ENCODE assay signal across 10 cellular contexts in genomic region chr2:21422050-21422449, GRCh38.
DNase-seq lines count a peak whose midpoint lies in the region; ATAC-seq, FAIRE-seq and TF ChIP-seq lines count a peak whose summit lies in the region.
"Had no signal": no experiment of that assay in that cellular context is flagged by ENCODE, and none has a peak within 500 bp of the region (broad histone marks: within the 10 kb centered on the region; RNA-seq: fewer than 3 reads in every experiment).

No MANE protein-coding gene starts in this region.

- H3K27ac ChIP-seq in H1 (ENCODE audit: low read depth, low read length) (no peak overlapping the region), ascending aorta (no peak overlapping the region)
- H3K27ac ChIP-seq: BLaER1 treated with 17β-estradiol and CSF1 and Interleukin-3, amounts not matched to agents 10 nM and 100 nM had no signal

- TF ChIP-seq RAD21 in H1 (IDR thresholded peaks at IDR 0.05 in 1 of 2, conservative IDR thresholded peaks at IDR 0.05 in 1 of 2; ENCODE audit: low read depth in 2 of 2, low read length in 2 of 2), result peak; percentile 87 to 93

- H3K79me1 ChIP-seq in H1 (ENCODE audit: low read depth, low read length), result no peaks in the 10 kb centered on the region

- H4K20me1 ChIP-seq in H1 (replicated peaks in 1 of 2; ENCODE audit: control insufficient read depth in 1 of 2, insufficient read depth in 2 of 2, low read length in 2 of 2), result no peaks in the 10 kb centered on the region
- H4K20me1 ChIP-seq: BLaER1 treated with 17β-estradiol and CSF1 and Interleukin-3, amounts not matched to agents 10 nM and 100 nM had no signal

- H3K9me3 ChIP-seq in H1 (ENCODE audit: insufficient read depth in 2 of 2, low read depth in 1 of 2, low read length in 1 of 2) (no peaks in the 10 kb centered on the region), ascending aorta (no peaks in the 10 kb centered on the region)

- intact Hi-C loops in ascending aorta (cut with DNase I), result no loop called here

- FAIRE-seq in H1 (lab: Jason Lieb, UNC), result peak; percentile 58

- H3K14ac ChIP-seq in H1 (ENCODE audit: insufficient read length), result no peak overlapping the region

- H3K4me1 ChIP-seq in H1 (replicated peaks in 1 of 4; ENCODE audit: control insufficient read depth in 3 of 4, insufficient read depth in 4 of 4, low read length in 3 of 4), result peaks cover 0 to 2% (median 0%) of the 10 kb centered on the region in 4 experiments; a peak in 1 of 7 replicates
- no peaks in the 10 kb centered on the region for H3K4me1 ChIP-seq in ascending aorta

- H3K4me2 ChIP-seq in H1 (ENCODE audit: insufficient read depth in 1 of 2, low read depth in 2 of 2, low read length in 2 of 2), result no peak overlapping the region
- H3K4me2 ChIP-seq: BLaER1 treated with 17β-estradiol and CSF1 and Interleukin-3, amounts not matched to agents 10 nM and 100 nM had no signal

- H4K91ac ChIP-seq in H1 (replicated peaks; ENCODE audit: insufficient read length, low read length), result no peak overlapping the region

- peaks cover 3% of the 10 kb centered on the region; the same call in 1 of the 2 replicates for H3K23me2 ChIP-seq in H1 (ENCODE audit: low read depth, low read length)

- DNase-seq in NOMO-1 treated with DMSO at 0.1 percent for 48 hours (lab: John Stamatoyannopoulos, UW; ENCODE audit: unreplicated experiment) (peak; percentile 17), NOMO-1 (lab: John Stamatoyannopoulos, UW; ENCODE audit: unreplicated experiment in 2 of 2) (no peak), NCI-H2171 treated with DMSO at 0.1 percent for 48 hours (lab: John Stamatoyannopoulos, UW) (peak; percentile 41), H1 (ENCODE audit: low read depth in 1 of 2, low spot score in 2 of 2) (peak; percentile 44 to 94), ascending aorta (ENCODE audit: low spot score in 2 of 2) (no peak), glomerular visceral epithelial cell (ENCODE audit: extremely low spot score) (no peak)

- H3K36me3 ChIP-seq in H1 (ENCODE audit: control insufficient read depth in 2 of 4, insufficient read depth in 4 of 4, low read length in 3 of 4), result no peaks in the 10 kb centered on the region
- no peaks in the 10 kb centered on the region for H3K36me3 ChIP-seq in ascending aorta
- H3K36me3 ChIP-seq: BLaER1 treated with 17β-estradiol and CSF1 and Interleukin-3, amounts not matched to agents 10 nM and 100 nM had no signal

- H2BK12ac ChIP-seq in H1 (ENCODE audit: low read depth, low read length), result no peak overlapping the region

- no peak overlapping the region for H3K56ac ChIP-seq in H1 (replicated peaks; ENCODE audit: insufficient read length, low read depth, low read length)

- H2BK15ac ChIP-seq in H1 (ENCODE audit: low read length), result no peak overlapping the region

- no peak overlapping the region for H3K23ac ChIP-seq in H1 (ENCODE audit: insufficient read length)

- no peaks in the 10 kb centered on the region for H3K79me2 ChIP-seq in H1 (ENCODE audit: control insufficient read depth in 1 of 2, insufficient read depth in 2 of 2, low read length in 2 of 2)

- no peak for TF ChIP-seq POLR2A in H1 (IDR thresholded peaks at IDR 0.05; ENCODE audit: control extremely low read depth in 1 of 2, low read depth in 2 of 2, low read length in 2 of 2)

- H2BK20ac ChIP-seq in H1 (ENCODE audit: low read length), result no peak overlapping the region

- POLR2A ChIA-PET in H1 (lab: Charles Lee; ENCODE audit: partially characterized antibody), result no interaction called here

- TF ChIP-seq EP300 in H1 (IDR thresholded peaks at IDR 0.05; ENCODE audit: borderline replicate concordance in 1 of 2, low read depth in 2 of 2, low read length in 2 of 2), result no peak

- H3K27me3 ChIP-seq in H1 (replicated peaks in 1 of 4; ENCODE audit: control insufficient read depth in 3 of 4, extremely low read depth in 1 of 4, insufficient read depth in 3 of 4, low read length in 3 of 4) (no peaks in the 10 kb centered on the region), ascending aorta (no peaks in the 10 kb centered on the region)
- H3K27me3 ChIP-seq: BLaER1 treated with 17β-estradiol and CSF1 and Interleukin-3, amounts not matched to agents 10 nM and 100 nM had no signal

- no peak overlapping the region for H3K9ac ChIP-seq in H1 (replicated peaks in 1 of 4; ENCODE audit: extremely low read depth in 1 of 4, low read depth in 3 of 4, low read length in 3 of 4)
- H3K9ac ChIP-seq: BLaER1 treated with 17β-estradiol and CSF1 and Interleukin-3, amounts not matched to agents 10 nM and 100 nM had no signal

- no peak overlapping the region for H2BK5ac ChIP-seq in H1 (ENCODE audit: low read depth, low read length)

- no peak overlapping the region for H2AFZ ChIP-seq in H1 (ENCODE audit: low read length)

- H3K4me3 ChIP-seq in H1 (ENCODE audit: extremely low read depth in 1 of 4, insufficient read depth in 2 of 4, low read depth in 3 of 4, low read length in 4 of 4), result no peak overlapping the region
- no peak overlapping the region for H3K4me3 ChIP-seq in ascending aorta
- H3K4me3 ChIP-seq: BLaER1 treated with 17β-estradiol and CSF1 and Interleukin-3, amounts not matched to agents 10 nM and 100 nM had no signal

- H2AK5ac ChIP-seq in H1 (ENCODE audit: low read depth, low read length), result no peak overlapping the region

- peak; percentile 86 to 91 (median 91) for TF ChIP-seq CTCF in H1 (IDR thresholded peaks at IDR 0.05; ENCODE audit: control extremely low read depth in 1 of 3, insufficient read depth in 1 of 3, low read depth in 1 of 3, low read length in 3 of 3)
- TF ChIP-seq CTCF in ascending aorta (IDR thresholded peaks at IDR 0.05), result peak in 1 of 3 experiments; percentile 16

- H4K8ac ChIP-seq in H1 (ENCODE audit: extremely low read depth, insufficient read depth, low read length), result no peak overlapping the region

- no peak overlapping the region for H3K18ac ChIP-seq in H1 (ENCODE audit: extremely low read depth, low read length)

- no peak overlapping the region for H4K5ac ChIP-seq in H1 (ENCODE audit: insufficient read length, low read depth, low read length)

- no peak overlapping the region for H3K4ac ChIP-seq in H1 (replicated peaks; ENCODE audit: insufficient read length, low read depth, low read length)

- ATAC-seq in GM21619 (IDR thresholded peaks at IDR 0.05; ENCODE audit: unreplicated experiment) (peak; percentile 66), GM21529 (IDR thresholded peaks at IDR 0.05; ENCODE audit: unreplicated experiment) (no peak)
- ATAC-seq: stimulated activated naive CD8-positive, alpha-beta T cell treated with anti-CD3 and anti-CD28 coated beads, Interleukin-15, amount 100 ng/mL, for 72 hours had no signal

- no peak overlapping the region for H2BK120ac ChIP-seq in H1 (replicated peaks; ENCODE audit: low read depth, low read length)

- WGBS in H1 (ENCODE audit: extremely low coverage in 1 of 2, insufficient coverage in 1 of 2, insufficient read length in 1 of 2, insufficient replicate concordance in 2 of 2, low coverage in 1 of 2, low lambda C conversion rate in 2 of 2, missing lambda C conversion rate in 1 of 2), 2 experiments, result 50% methylated on average over 2 of the region's 2 CpGs; no CpG with 5 or more reads in 1 of the 2 experiments

- CTCF ChIA-PET in H1 (lab: Charles Lee; ENCODE audit: partially characterized antibody), result interaction anchor here (0.5 to 3.0 kb wide), 37 partner anchors 10 to 1532 kb away, joined by 3 to 16 read pairs (median 4); no protein-coding TSS in a partner anchor

TF ChIP-seq in H1, 55 proteins besides CTCF, POLR2A, EP300 and RAD21:
- TF ChIP-seq MAX (IDR thresholded peaks at IDR 0.05), result no peak
- no peak for TF ChIP-seq RFX5 (IDR thresholded peaks at IDR 0.05; ENCODE audit: borderline replicate concordance, low read depth, low read length)
- no peak for TF ChIP-seq SIN3A (conservative IDR thresholded peaks at IDR 0.05 in 1 of 2, IDR thresholded peaks at IDR 0.05 in 1 of 2; ENCODE audit: low read depth in 1 of 2, low read length in 2 of 2)
- peak; percentile 67 for TF ChIP-seq SRF (IDR thresholded peaks at IDR 0.05; ENCODE audit: low read depth, low read length)
- no peak for TF ChIP-seq KDM1A (IDR thresholded peaks at IDR 0.05; ENCODE audit: borderline replicate concordance, low read length)
- TF ChIP-seq HDAC2 (IDR thresholded peaks at IDR 0.05; ENCODE audit: borderline replicate concordance in 1 of 2, low read depth in 2 of 2, low read length in 2 of 2), result no peak
- TF ChIP-seq YY1 (IDR thresholded peaks at IDR 0.05; ENCODE audit: low read depth, low read length), result peak; percentile 52; the same call in 1 of the 2 replicates
- TF ChIP-seq KDM5A (IDR thresholded peaks at IDR 0.05; ENCODE audit: low read length), result no peak

Comparison
In these comparisons a context has a peak if more than half of its experiments do, and no peak if none do; other contexts are left out.
1. DNase-seq: peak in NOMO-1 treated with DMSO at 0.1 percent for 48 hours (single experiment), NCI-H2171 treated with DMSO at 0.1 percent for 48 hours (single experiment) and H1 (2 of 2); none in NOMO-1 (0 of 2), ascending aorta (0 of 2) and glomerular visceral epithelial cell (single experiment).